Comparison of ENCODE assay signal across 7 cellular contexts in genomic region chr1:201171063-201172036, GRCh38. TPM values are rescaled to one million over a fixed set of nuclear protein-coding genes. Genes with fewer than 3 reads are reported as not detected.
DNase-seq lines count a peak whose midpoint lies in the region; ATAC-seq and TF ChIP-seq lines count a peak whose summit lies in the region.

No MANE protein-coding gene starts in this region.

- H3K27me3 Mint-ChIP-seq in mesothelial cell of epicardium (ENCODE audit: low read depth): no peaks in the 10 kb centered on the region

- H3K4me3 Mint-ChIP-seq in mesothelial cell of epicardium: peak overlapping the region; percentile 80

- ATAC-seq in GM18502 (IDR thresholded peaks at IDR 0.05; ENCODE audit: poor library complexity, unreplicated experiment) (peak; percentile 43), HG02610 (IDR thresholded peaks at IDR 0.05; ENCODE audit: unreplicated experiment) (peak; percentile 42)

- H3K9me3 Mint-ChIP-seq in mesothelial cell of epicardium: peaks cover 3% of the 10 kb centered on the region

- DNase-seq in NCI-H1436 treated with DMSO at 0.1 percent for 48 hours (lab: John Stamatoyannopoulos, UW) (peak; percentile 30), mesothelial cell of epicardium (ENCODE audit: low spot score in 2 of 2, unreplicated experiment in 2 of 2) (peak in 1 of 2 experiments; percentile 54)
- DNase-seq in activated CD4-positive, alpha-beta T cell treated with anti-CD3 and anti-CD28 coated beads for 4 hours: peak; percentile 26 to 33
- DNase-seq in effector CD4-positive, alpha-beta T cell: peak; percentile 12
- DNase-seq in stimulated activated naive CD4-positive, alpha-beta T cell treated with Interleukin-2 at 50 U/mL for 16 hours (lab: John Stamatoyannopoulos, UW): peak; percentile 62

- H3K27ac Mint-ChIP-seq in mesothelial cell of epicardium: peak overlapping the region; percentile 88

- no peaks in the 10 kb centered on the region for H3K36me3 Mint-ChIP-seq in mesothelial cell of epicardium

- peaks cover 19% of the 10 kb centered on the region for H3K4me1 Mint-ChIP-seq in mesothelial cell of epicardium

- TF ChIP-seq CTCF in mesothelial cell of epicardium (IDR thresholded peaks at IDR 0.05; ENCODE audit: unreplicated experiment): peak; percentile 58

RNA-seq across cellular contexts. Expression of gene TMEM9, which starts 17.1 kb away (rescaled TPM):
- 133 to 140 TPM (median 136 TPM) in 3 replicates for total RNA-seq in mesothelial cell of epicardium

RNA-seq across cellular contexts. Expression of gene IGFN1, which starts 19.3 kb away (rescaled TPM):
- total RNA-seq in mesothelial cell of epicardium: 0.93 to 1.6 TPM (median 1.0 TPM) in 3 replicates

RNA-seq across cellular contexts. Expression of gene ASCL5, which starts 44.4 kb away (rescaled TPM):
- not detected in 3 replicates for total RNA-seq in mesothelial cell of epicardium

RNA-seq across cellular contexts. Expression of gene CACNA1S, which starts 59.1 kb away (rescaled TPM):
- total RNA-seq in mesothelial cell of epicardium: 0.05 TPM in 1 of 3 replicates, not detected in the others
